8 cellular contexts compared by ENCODE assay signal in the genomic region with DNA sequence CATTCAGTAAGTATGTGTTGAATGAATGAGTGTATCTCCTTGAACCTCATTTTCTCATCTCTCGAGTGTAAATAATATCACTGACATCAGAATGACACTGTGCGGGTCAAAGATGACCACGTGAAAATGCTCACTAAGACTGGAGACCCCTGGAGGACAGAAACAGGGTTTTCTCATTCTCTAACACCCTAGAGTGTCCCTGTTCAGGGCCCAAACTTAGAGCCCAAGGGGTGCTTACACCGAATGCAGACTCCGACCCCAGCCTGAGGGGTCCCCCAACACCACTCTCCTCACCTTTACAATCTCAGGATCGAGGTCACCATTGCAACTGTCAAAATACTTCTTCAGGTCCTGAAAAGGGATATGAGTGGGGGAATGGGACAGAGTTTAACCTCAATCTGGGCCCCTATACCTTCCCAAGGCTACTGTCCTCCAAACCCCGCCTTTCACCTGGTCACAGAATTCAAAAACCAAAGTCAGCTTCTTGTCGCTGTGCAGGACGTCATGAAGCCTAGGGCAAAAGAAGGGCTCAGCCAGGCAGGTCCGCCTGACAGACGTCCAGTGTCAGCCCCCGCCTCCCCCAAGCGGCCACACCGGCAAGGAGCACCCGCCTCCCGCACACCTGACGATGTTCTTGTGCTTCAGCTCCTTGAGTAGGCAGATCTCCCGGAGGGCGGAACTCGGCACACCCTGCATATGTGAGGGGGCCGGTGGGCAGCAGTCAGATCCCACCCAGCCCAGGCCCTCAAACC. TPM values are rescaled to one million over a fixed set of nuclear protein-coding genes. Genes with fewer than 3 reads are reported as not detected.
DNase-seq lines count a peak whose midpoint lies in the region; ATAC-seq lines count a peak whose summit lies in the region.
"Had no signal": no experiment of that assay in that cellular context is flagged by ENCODE, and none has a peak within 500 bp of the region (broad histone marks: within the 10 kb centered on the region; RNA-seq: fewer than 3 reads in every experiment).

No MANE protein-coding gene starts in this region.

- peak overlapping the region; percentile 95 for H3K4me3 Mint-ChIP-seq in activated T-helper 17 cell treated with anti-CD3 and anti-CD28 coated beads, Interleukin-2, amount 50 U/mL, for 72 hours

- no peak overlapping the region for H3K27ac ChIP-seq in mesodermal cell (ENCODE audit: low read depth, low read length, severe bottlenecking)

- H3K36me3 ChIP-seq in mesodermal cell (ENCODE audit: control insufficient read depth, insufficient read depth, low read length): peaks cover 7% of the 10 kb centered on the region

- no peak for ATAC-seq in activated T-helper 17 cell treated with anti-CD3 and anti-CD28 coated beads, Interleukin-2, amount 50 U/mL, for 72 hours (replicated peaks)
- no peak for ATAC-seq in GM19467 (IDR thresholded peaks at IDR 0.05; ENCODE audit: unreplicated experiment)

- H3K4me1 Mint-ChIP-seq in activated T-helper 17 cell treated with anti-CD3 and anti-CD28 coated beads, Interleukin-2, amount 50 U/mL, for 72 hours: peaks cover 21% of the 10 kb centered on the region

- peak overlapping the region; percentile 85 for H3K4me3 ChIP-seq in mesodermal cell (ENCODE audit: extremely low read depth, insufficient read depth, low read length, poor library complexity, severe bottlenecking)

- H3K27me3 Mint-ChIP-seq in activated T-helper 17 cell treated with anti-CD3 and anti-CD28 coated beads, Interleukin-2, amount 50 U/mL, for 72 hours: no peaks in the 10 kb centered on the region

- H3K9me3 ChIP-seq in mesodermal cell (ENCODE audit: control insufficient read depth, low read length): no peaks in the 10 kb centered on the region

- H3K27ac Mint-ChIP-seq in activated T-helper 17 cell treated with anti-CD3 and anti-CD28 coated beads, Interleukin-2, amount 50 U/mL, for 72 hours: no peak overlapping the region

- no peaks in the 10 kb centered on the region for H3K9me3 Mint-ChIP-seq in activated T-helper 17 cell treated with anti-CD3 and anti-CD28 coated beads, Interleukin-2, amount 50 U/mL, for 72 hours

- peak; percentile 83 for DNase-seq in ELF-1 (ENCODE audit: low read depth, low spot score)
- no peak for DNase-seq in H4 (ENCODE audit: low spot score)
- DNase-seq in T-helper 9 cell: no peak
- DNase-seq: NCI-H187 treated with DMSO at 0.1 percent for 48 hours; stimulated activated CD4-positive, alpha-beta T cell treated with anti-CD3 and anti-CD28 coated beads, Interleukin-1b, Interleukin-23, amount 100 ng/mL, for 48 hours had no signal

- H3K36me3 Mint-ChIP-seq in activated T-helper 17 cell treated with anti-CD3 and anti-CD28 coated beads, Interleukin-2, amount 50 U/mL, for 72 hours (ENCODE audit: low read depth): peaks cover 3% of the 10 kb centered on the region

- 54 to 66% methylated on average over 15 to 17 of the region's 21 CpGs for WGBS in mesodermal cell (ENCODE audit: insufficient coverage in 2 of 2), 2 experiments

- peaks cover 22% of the 10 kb centered on the region for H3K4me1 ChIP-seq in mesodermal cell (ENCODE audit: control insufficient read depth, insufficient read depth, low read length, poor library complexity, severe bottlenecking)

RNA-seq across cellular contexts. Expression of a gene that starts 1.2 kb away (rescaled TPM):
- 10 to 100 TPM in 1 of 2 donors, 1 to 10 TPM in 1; 9.0 to 23.4 TPM for total RNA-seq in activated T-helper 17 cell treated with anti-CD3 and anti-CD28 coated beads, Interleukin-2, amount 50 U/mL, for 72 hours
- 31.6 TPM for polyA plus RNA-seq in mesodermal cell (2013, experiment 1 of 2)
- polyA plus RNA-seq in mesodermal cell (2013, experiment 2 of 2): 26.1 TPM
- 43.8 and 46.0 TPM in 2 replicates for total RNA-seq in H4 (2014; rRNA removed; shearing (Covaris generic))

RNA-seq across cellular contexts. Expression of a gene that starts 2.9 kb away (rescaled TPM):
- total RNA-seq in activated T-helper 17 cell treated with anti-CD3 and anti-CD28 coated beads, Interleukin-2, amount 50 U/mL, for 72 hours: 100 to 1,000 TPM; 114 to 135 TPM
- 77.0 TPM for polyA plus RNA-seq in mesodermal cell (2013, experiment 1 of 2)
- 68.0 TPM for polyA plus RNA-seq in mesodermal cell (2013, experiment 2 of 2)
- total RNA-seq in H4 (2014; rRNA removed; shearing (Covaris generic)): 61.6 and 82.9 TPM in 2 replicates

RNA-seq across cellular contexts. Expression of a gene that starts 8.1 kb away (rescaled TPM):
- 1 to 10 TPM; 9.0 to 9.7 TPM for total RNA-seq in activated T-helper 17 cell treated with anti-CD3 and anti-CD28 coated beads, Interleukin-2, amount 50 U/mL, for 72 hours
- 4.0 TPM for polyA plus RNA-seq in mesodermal cell (2013, experiment 1 of 2)
- polyA plus RNA-seq in mesodermal cell (2013, experiment 2 of 2): 2.7 TPM
- total RNA-seq in H4 (2014; rRNA removed; shearing (Covaris generic)): 0.10 TPM in 1 of 2 replicates, not detected in the other

RNA-seq across cellular contexts. Expression of a gene that starts 24.1 kb away (rescaled TPM):
- total RNA-seq in activated T-helper 17 cell treated with anti-CD3 and anti-CD28 coated beads, Interleukin-2, amount 50 U/mL, for 72 hours: 10 to 100 TPM; 63.3 to 71.1 TPM
- polyA plus RNA-seq in mesodermal cell (2013, experiment 1 of 2): 51.8 TPM
- polyA plus RNA-seq in mesodermal cell (2013, experiment 2 of 2): 50.3 TPM
- total RNA-seq in H4 (2014; rRNA removed; shearing (Covaris generic)): 70.0 and 100 TPM in 2 replicates

RNA-seq across cellular contexts. Expression of a gene that starts 26.8 kb away (rescaled TPM):
- total RNA-seq in activated T-helper 17 cell treated with anti-CD3 and anti-CD28 coated beads, Interleukin-2, amount 50 U/mL, for 72 hours: 10 to 100 TPM; 72.7 to 78.4 TPM
- 45.6 TPM for polyA plus RNA-seq in mesodermal cell (2013, experiment 1 of 2)
- 44.6 TPM for polyA plus RNA-seq in mesodermal cell (2013, experiment 2 of 2)
- 37.1 and 37.3 TPM in 2 replicates for total RNA-seq in H4 (2014; rRNA removed; shearing (Covaris generic))
